13 cellular contexts compared by ENCODE assay signal in the genomic region with DNA sequence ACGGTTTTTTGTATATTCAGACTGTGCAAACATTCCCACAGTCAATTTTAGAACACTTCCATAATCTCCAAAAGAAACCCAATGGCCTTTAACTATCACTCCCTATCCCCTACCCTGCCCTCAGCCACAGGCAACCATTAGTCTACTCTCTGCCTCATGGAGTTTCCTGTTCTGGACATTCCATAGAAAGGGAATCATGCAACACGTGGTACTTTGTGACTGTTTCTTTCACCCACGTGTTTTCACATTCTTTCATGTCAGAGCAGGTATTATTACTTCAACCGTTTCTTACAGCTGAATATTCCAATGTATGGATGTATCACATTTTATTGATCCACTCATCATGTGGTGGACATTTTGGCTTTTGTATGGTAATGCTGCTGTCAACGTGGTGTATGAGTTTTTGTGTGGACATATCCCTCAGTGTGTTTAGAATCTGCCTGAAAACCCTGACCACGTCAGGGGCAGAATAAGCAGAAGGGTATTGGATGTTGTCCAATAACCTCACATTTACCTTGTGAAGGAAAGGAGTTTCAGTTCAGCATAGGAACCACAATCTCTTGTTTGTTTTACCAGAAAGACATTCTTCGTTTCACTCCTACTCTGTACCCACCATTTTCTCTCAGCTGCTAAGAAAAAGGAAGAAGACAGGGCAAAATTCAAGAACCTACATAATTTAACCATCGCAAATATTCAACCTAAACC.
A peak's percentile ranks its signal among the peaks of the same experiment; 100 is the strongest.
DNase-seq lines count a peak whose midpoint lies in the region; ATAC-seq, FAIRE-seq and TF ChIP-seq lines count a peak whose summit lies in the region.
"Had no signal": no experiment of that assay in that cellular context is flagged by ENCODE, and none has a peak within 500 bp of the region (broad histone marks: within the 10 kb centered on the region; RNA-seq: fewer than 3 reads in every experiment).

No MANE protein-coding gene starts in this region.

- H3F3A ChIP-seq in GM23248 (ENCODE audit: insufficient read depth) = no peaks in the 10 kb centered on the region

- H3K27ac ChIP-seq in GM23248 = no peak overlapping the region
- H3K27ac ChIP-seq in testis = no peak overlapping the region
- H3K27ac ChIP-seq in small intestine (ENCODE audit: low read depth in 1 of 2, low read length in 1 of 2) = no peak overlapping the region

- H3K27me3 ChIP-seq in GM23248 (replicated peaks; ENCODE audit: insufficient read depth) (no peaks in the 10 kb centered on the region), testis (no peaks in the 10 kb centered on the region), small intestine (ENCODE audit: control insufficient read depth in 2 of 2, insufficient read depth in 2 of 2, low read length in 2 of 2) (no peaks in the 10 kb centered on the region)

- no peaks in the 10 kb centered on the region for H3K79me2 ChIP-seq in GM23248 (ENCODE audit: insufficient read depth)

- TF ChIP-seq POLR2A in testis (IDR thresholded peaks at IDR 0.05) = no peak

- H3K4me1 ChIP-seq in GM23248 (ENCODE audit: insufficient read depth) (peaks cover 14% of the 10 kb centered on the region; the same call in 1 of the 2 replicates), testis (no peaks in the 10 kb centered on the region), small intestine (ENCODE audit: control insufficient read depth in 2 of 2, insufficient read depth in 1 of 2, low read depth in 1 of 2, low read length in 1 of 2) (no peaks in the 10 kb centered on the region)

- no peaks in the 10 kb centered on the region for H3K27me3 Mint-ChIP-seq in WTC11 (ENCODE audit: low read depth)
- H3K27me3 Mint-ChIP-seq: brain had no signal

- TF ChIP-seq CTCF in WTC11 (IDR thresholded peaks at IDR 0.05) (no peak), testis (IDR thresholded peaks at IDR 0.05) (no peak)

- peaks cover 16% of the 10 kb centered on the region for H3K4me1 Mint-ChIP-seq in WTC11

- H3K4me3 ChIP-seq in GM23248 = no peak overlapping the region
- H3K4me3 ChIP-seq in testis = no peak overlapping the region
- H3K4me3 ChIP-seq in small intestine (ENCODE audit: low read depth in 1 of 2, low read length in 2 of 2) = no peak overlapping the region

- in situ Hi-C loops in GM23248 (cut with MboI) = no loop called here

- no peak overlapping the region for H3K9ac ChIP-seq in GM23248

- no peak for ATAC-seq in WTC11

- H4K20me1 ChIP-seq in GM23248 (ENCODE audit: insufficient read depth) = no peaks in the 10 kb centered on the region

- no peaks in the 10 kb centered on the region for H3K36me3 ChIP-seq in GM23248 (ENCODE audit: low read depth)
- no peaks in the 10 kb centered on the region for H3K36me3 ChIP-seq in testis (ENCODE audit: low read depth, missing control alignments)
- H3K36me3 ChIP-seq in small intestine (ENCODE audit: control insufficient read depth in 2 of 2, insufficient read depth in 2 of 2, low read length in 2 of 2) = no peaks in the 10 kb centered on the region

- no peak overlapping the region for H2AFZ ChIP-seq in GM23248

- CTCF ChIA-PET in WTC11 (lab: Charles Lee) = no interaction called here

- WGBS in GM23248 (ENCODE audit: low coverage in 1 of 2, low lambda C conversion rate in 2 of 2, missing lambda C conversion rate in 2 of 2), 2 experiments = 69% methylated on average over 8 of the region's 8 CpGs
- WGBS in testis, 2 donors = 75% methylated on average over 8 of the region's 8 CpGs
- WGBS in small intestine, 3 donors = 65 to 75% (median 66%) methylated on average over 8 of the region's 8 CpGs

- H3K27ac Mint-ChIP-seq in WTC11 = no peak overlapping the region

- DNase-seq in NCI-H2029 (lab: John Stamatoyannopoulos, UW) (peak; percentile 27), NCI-H2029 treated with DMSO at 0.1 percent for 48 hours (lab: John Stamatoyannopoulos, UW) (no peak), GM23248 (peak; percentile 31), NCI-H69 (lab: John Stamatoyannopoulos, UW) (peak; percentile 35), renal cortical epithelial cell (ENCODE audit: low read depth) (peak; percentile 60), WTC11 (ENCODE audit: low spot score) (no peak), testis (no peak), small intestine (no peak)
- DNase-seq: 8988T; NCI-H526; stimulated activated CD4-positive, alpha-beta T cell treated with anti-CD3 and anti-CD28 coated beads, Interleukin-12 subunit alpha, Interleukin-12 subunit beta, amount 100 ng/mL, for 4 hours had no signal

- intact Hi-C loops in testis (cut with DNase I; ENCODE audit: low total_unique reads) = no loop called here

- H3K4me2 ChIP-seq in GM23248 (ENCODE audit: unreplicated experiment) = no peak overlapping the region

- H3K36me3 Mint-ChIP-seq in WTC11 = no peaks in the 10 kb centered on the region
- H3K36me3 Mint-ChIP-seq: brain had no signal

- no peak for FAIRE-seq in small intestine (lab: Jason Lieb, UNC)
- FAIRE-seq: GM19239 had no signal

- H3K9me3 ChIP-seq in GM23248 (ENCODE audit: low read depth) (no peaks in the 10 kb centered on the region), testis (no peaks in the 10 kb centered on the region), small intestine (ENCODE audit: control insufficient read depth, low read depth) (no peaks in the 10 kb centered on the region)

- H3K9me2 ChIP-seq in GM23248 (ENCODE audit: insufficient read depth) = no peaks in the 10 kb centered on the region; the same call in 1 of the 2 replicates

- no peak overlapping the region for H3K4me3 Mint-ChIP-seq in WTC11
- H3K4me3 Mint-ChIP-seq: brain had no signal

- H3K9me3 Mint-ChIP-seq in WTC11 = no peaks in the 10 kb centered on the region
- H3K9me3 Mint-ChIP-seq: brain had no signal

- POLR2A ChIA-PET in WTC11 (lab: Charles Lee) = interaction anchor here (0.6 kb wide), 1 partner anchor 785 kb away, joined by 3 read pairs; no protein-coding TSS in a partner anchor

TF ChIP-seq in WTC11, 78 proteins besides CTCF, POLR2A, EP300 and RAD21:
- TF ChIP-seq, protein P1, sequence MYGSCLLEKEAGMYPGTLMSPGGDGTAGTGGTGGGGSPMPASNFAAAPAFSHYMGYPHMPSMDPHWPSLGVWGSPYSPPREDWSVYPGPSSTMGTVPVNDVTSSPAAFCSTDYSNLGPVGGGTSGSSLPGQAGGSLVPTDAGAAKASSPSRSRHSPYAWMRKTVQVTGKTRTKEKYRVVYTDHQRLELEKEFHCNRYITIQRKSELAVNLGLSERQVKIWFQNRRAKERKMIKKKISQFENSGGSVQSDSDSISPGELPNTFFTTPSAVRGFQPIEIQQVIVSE (CRISPR knock-in tag; IDR thresholded peaks at IDR 0.05; ENCODE audit: borderline replicate concordance) = no peak
- no peak for TF ChIP-seq ESRRA (CRISPR knock-in tag; IDR thresholded peaks at IDR 0.05; ENCODE audit: borderline replicate concordance)

Comparison
In these comparisons a context has a peak if more than half of its experiments do, and no peak if none do; other contexts are left out.
1. DNase-seq: peak in NCI-H2029 (single experiment), GM23248 (single experiment), NCI-H69 (single experiment) and renal cortical epithelial cell (single experiment); none in NCI-H2029 treated with DMSO at 0.1 percent for 48 hours (single experiment), WTC11 (single experiment), testis (single experiment) and small intestine (single experiment).